In the genomic region with DNA sequence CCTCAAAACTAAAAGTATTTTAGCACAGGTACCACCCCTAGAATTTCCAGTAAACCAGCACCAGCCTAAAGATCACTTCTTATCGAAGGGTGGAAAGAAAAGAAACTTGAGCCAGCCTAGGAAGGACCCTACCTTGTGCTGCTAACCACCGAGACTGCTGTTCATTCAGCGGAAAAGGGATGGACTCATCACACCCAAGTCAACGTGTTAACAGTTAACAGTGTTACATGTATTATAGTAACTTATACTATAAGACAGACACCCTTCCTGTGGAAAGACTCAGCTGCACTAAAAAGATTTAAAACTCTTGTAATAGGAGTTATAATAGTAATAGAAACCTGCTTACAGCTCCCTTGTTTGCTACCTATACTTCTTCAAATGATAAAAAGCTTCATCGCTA, we compare ENCODE assay signal across 19 cellular contexts. TPM values are rescaled to one million over a fixed set of nuclear protein-coding genes. Genes with fewer than 3 reads are reported as not detected.
DNase-seq lines count a peak whose midpoint lies in the region; ATAC-seq and TF ChIP-seq lines count a peak whose summit lies in the region.
"Had no signal": no experiment of that assay in that cellular context is flagged by ENCODE, and none has a peak within 500 bp of the region (broad histone marks: within the 10 kb centered on the region; RNA-seq: fewer than 3 reads in every experiment).

No MANE protein-coding gene starts in this region.

- TF ChIP-seq CTCF in ascending aorta (IDR thresholded peaks at IDR 0.05): no peak
- TF ChIP-seq CTCF in tibial artery (IDR thresholded peaks at IDR 0.05): no peak

- peak overlapping the region; percentile 17 to 95 for H3K27ac ChIP-seq in ascending aorta
- H3K27ac ChIP-seq in tibial artery: peak overlapping the region; percentile 83
- H3K27ac ChIP-seq in Karpas-422 (ENCODE audit: low read length): no peak overlapping the region
- H3K27ac ChIP-seq: 22Rv1, BLaER1, C4-2B had no signal

- H3K9ac ChIP-seq in Karpas-422 (ENCODE audit: low read length): no peak overlapping the region
- H3K9ac ChIP-seq: BLaER1 had no signal

- no peaks in the 10 kb centered on the region for H4K20me1 ChIP-seq in Karpas-422 (ENCODE audit: insufficient read depth, low read depth, low read length)
- H4K20me1 ChIP-seq: BLaER1 had no signal

- no peaks in the 10 kb centered on the region for H3K79me2 ChIP-seq in Karpas-422 (ENCODE audit: low read length)

- no peaks in the 10 kb centered on the region for H3K36me3 ChIP-seq in ascending aorta
- H3K36me3 ChIP-seq in tibial artery: no peaks in the 10 kb centered on the region
- no peaks in the 10 kb centered on the region for H3K36me3 ChIP-seq in Karpas-422 (ENCODE audit: insufficient read depth, low read length)
- H3K36me3 ChIP-seq: BLaER1, HAP-1 had no signal

- H3K4me3 ChIP-seq in ascending aorta (no peak overlapping the region), tibial artery (no peak overlapping the region), Karpas-422 (ENCODE audit: low read length) (no peak overlapping the region)
- H3K4me3 ChIP-seq: BLaER1, HAP-1 had no signal

- ATAC-seq in GM19463 (IDR thresholded peaks at IDR 0.05; ENCODE audit: unreplicated experiment) (peak; percentile 58), HG02840 (IDR thresholded peaks at IDR 0.05; ENCODE audit: low FRiP score, unreplicated experiment) (peak; percentile 63), GM19351 (IDR thresholded peaks at IDR 0.05; ENCODE audit: unreplicated experiment) (no peak)

- H3K27me3 ChIP-seq in ascending aorta (no peaks in the 10 kb centered on the region), tibial artery (no peaks in the 10 kb centered on the region), Karpas-422 (ENCODE audit: low read length) (no peaks in the 10 kb centered on the region)
- H3K27me3 ChIP-seq: BLaER1 had no signal

- H3K9me3 ChIP-seq in ascending aorta (no peaks in the 10 kb centered on the region), tibial artery (no peaks in the 10 kb centered on the region), Karpas-422 (ENCODE audit: low read length) (no peaks in the 10 kb centered on the region)
- H3K9me3 ChIP-seq: BLaER1, HAP-1 had no signal

- H3K4me2 ChIP-seq in Karpas-422 (ENCODE audit: low read depth, low read length, poor library complexity, severe bottlenecking): no peak overlapping the region
- H3K4me2 ChIP-seq: BLaER1 had no signal

- H3K9me2 ChIP-seq in Karpas-422 (replicated peaks; ENCODE audit: insufficient read depth, low read length): no peaks in the 10 kb centered on the region

- H3K4me1 ChIP-seq in ascending aorta: peaks cover 19 to 34% of the 10 kb centered on the region in 2 donors
- peaks cover 6 to 62% (median 44%) of the 10 kb centered on the region in 4 donors for H3K4me1 ChIP-seq in tibial artery
- H3K4me1 ChIP-seq in Karpas-422 (ENCODE audit: low read length): no peaks in the 10 kb centered on the region
- H3K4me1 ChIP-seq: BLaER1, HAP-1 had no signal

- no peak overlapping the region for H2AFZ ChIP-seq in Karpas-422 (ENCODE audit: low read length)

- intact Hi-C loops in ascending aorta (cut with DNase I) (no loop called here), tibial artery (cut with DNase I; ENCODE audit: low total_unique reads) (no loop called here)

- no peak for DNase-seq in ascending aorta (ENCODE audit: low spot score in 2 of 2)
- DNase-seq in tibial artery: no peak
- no peak for DNase-seq in Karpas-422
- DNase-seq in nucleus accumbens (lab: John Stamatoyannopoulos, UW): no peak
- DNase-seq: Calu3; CD4-positive, CD25-positive, alpha-beta regulatory T cell; CD8-positive, alpha-beta memory T cell; DMS53; DMS79 treated with DMSO at 0.1 percent for 48 hours; GF-D8; GOT3; HFFc6 had no signal

RNA-seq across cellular contexts. Expression of a gene that starts 39.8 kb away (rescaled TPM):
- total RNA-seq in ascending aorta: 6.0 TPM
- total RNA-seq in Karpas-422 (2014; rRNA removed; shearing (Covaris generic); ENCODE audit: low replicate concordance): 1.5 and 2.5 TPM in 2 replicates

RNA-seq across cellular contexts. Expression of a gene that starts 59.1 kb away (rescaled TPM):
- total RNA-seq in ascending aorta: 51.8 TPM
- total RNA-seq in Karpas-422 (2014; rRNA removed; shearing (Covaris generic); ENCODE audit: low replicate concordance): not detected in 2 replicates
- total RNA-seq: Calu3; CD4-positive, CD25-positive, alpha-beta regulatory T cell; HFFc6 had no signal

Comparison
In these comparisons a context has a peak if more than half of its experiments do, and no peak if none do; other contexts are left out.
1. RNA of a gene that starts 59.1 kb away (total RNA-seq): 51.8 TPM in ascending aorta (single experiment); not detected in Karpas-422; every median in the first group is over 10 times any median in the second.